Comparison of ENCODE assay signal across 9 cellular contexts in genomic region chr16:46629331-46629843, GRCh38. TPM values are rescaled to one million over a fixed set of nuclear protein-coding genes. Genes with fewer than 3 reads are reported as not detected.
A peak's percentile ranks its signal among the peaks of the same experiment; 100 is the strongest.
DNase-seq lines count a peak whose midpoint lies in the region; ATAC-seq and TF ChIP-seq lines count a peak whose summit lies in the region.
"Had no signal": no experiment of that assay in that cellular context is flagged by ENCODE, and none has a peak within 500 bp of the region (broad histone marks: within the 10 kb centered on the region; RNA-seq: fewer than 3 reads in every experiment).

No MANE protein-coding gene starts in this region.

- H2BK120ac ChIP-seq in mesenchymal stem cell (ENCODE audit: low read depth, low read length) = no peak overlapping the region

- H3K23ac ChIP-seq in mesenchymal stem cell (ENCODE audit: low read length in 2 of 2) = no peak overlapping the region

- WGBS in mesenchymal stem cell = 25% methylated on average over 6 of the region's 6 CpGs

- peak; percentile 65 for DNase-seq in ELF-1 (ENCODE audit: low read depth, low spot score)
- DNase-seq in M059J (ENCODE audit: low read depth) = peak; percentile 71
- peak; percentile 41 for DNase-seq in brain microvascular endothelial cell
- DNase-seq in mesenchymal stem cell = peak; percentile 74
- no peak for DNase-seq in activated CD8-positive, alpha-beta memory T cell treated with anti-CD3 and anti-CD28 coated beads for 24 hours
- DNase-seq in NCI-H1417 treated with DMSO at 0.1 percent for 48 hours (lab: John Stamatoyannopoulos, UW) = no peak

- no peak overlapping the region for H2BK5ac ChIP-seq in mesenchymal stem cell (ENCODE audit: low read depth, low read length, poor library complexity, severe bottlenecking)

- peak overlapping the region; percentile 83 for H2BK15ac ChIP-seq in mesenchymal stem cell (ENCODE audit: low read depth, poor library complexity, severe bottlenecking)

- H2BK12ac ChIP-seq in mesenchymal stem cell (ENCODE audit: low read length in 2 of 2) = peak overlapping the region in 1 of 2 experiments; percentile 66

- peak overlapping the region; percentile 21 to 62 for H3K18ac ChIP-seq in mesenchymal stem cell (ENCODE audit: low read depth in 1 of 2, low read length in 2 of 2)

- ATAC-seq in GM18907 (IDR thresholded peaks at IDR 0.05; ENCODE audit: unreplicated experiment) (no peak), GM18870 (IDR thresholded peaks at IDR 0.05; ENCODE audit: unreplicated experiment) (no peak)

- H3K14ac ChIP-seq in mesenchymal stem cell (ENCODE audit: low read length in 2 of 2) = no peak overlapping the region

- H3K4me2 ChIP-seq in mesenchymal stem cell (ENCODE audit: low read length, poor library complexity, severe bottlenecking) = peak overlapping the region; percentile 26

- H4K8ac ChIP-seq in mesenchymal stem cell (ENCODE audit: low read length) = peak overlapping the region; percentile 97

- H3K4me3 ChIP-seq in brain microvascular endothelial cell (ENCODE audit: low read depth, low read length) (no peak overlapping the region), mesenchymal stem cell (ENCODE audit: insufficient read depth in 1 of 2, low read depth in 1 of 2, low read length in 2 of 2) (peak overlapping the region in 1 of 2 experiments; percentile 57)
- H3K4me3 ChIP-seq: lung had no signal

- peak overlapping the region in 1 of 2 experiments; percentile 66 for H3K4ac ChIP-seq in mesenchymal stem cell (ENCODE audit: low read depth in 1 of 2, low read length in 2 of 2)

- H3K36me3 ChIP-seq in brain microvascular endothelial cell (replicated peaks) (no peaks in the 10 kb centered on the region), mesenchymal stem cell (ENCODE audit: control insufficient read depth in 1 of 2, insufficient read depth in 2 of 2, low read depth in 1 of 2, low read length in 2 of 2) (no peaks in the 10 kb centered on the region)

- no peak overlapping the region for H2AK5ac ChIP-seq in mesenchymal stem cell (ENCODE audit: low read length, severe bottlenecking)

- H3K4me1 ChIP-seq in mesenchymal stem cell (ENCODE audit: control insufficient read depth, insufficient read depth, low read depth, low read length) = peaks cover 12% of the 10 kb centered on the region

- H3K9ac ChIP-seq in mesenchymal stem cell (ENCODE audit: low read length) = peak overlapping the region; percentile 79

- in situ Hi-C loops in brain microvascular endothelial cell (cut with HindIII; ENCODE audit: low pct_ligation_motif_present, low sequenced_read_pairs) = no loop called here

- H3K79me1 ChIP-seq in mesenchymal stem cell (replicated peaks; ENCODE audit: low read length, poor library complexity, severe bottlenecking) = no peaks in the 10 kb centered on the region

- TF ChIP-seq CTCF in brain microvascular endothelial cell (IDR thresholded peaks at IDR 0.05; ENCODE audit: low read depth, low read length, missing control alignments) = peak; percentile 71

- no peaks in the 10 kb centered on the region for H3K9me3 ChIP-seq in mesenchymal stem cell (ENCODE audit: control insufficient read depth, low read length)

- H4K91ac ChIP-seq in mesenchymal stem cell (ENCODE audit: low read length) = no peak overlapping the region

- no peaks in the 10 kb centered on the region for H3K27me3 ChIP-seq in brain microvascular endothelial cell (replicated peaks)
- peaks cover 0 to 18% of the 10 kb centered on the region in 2 experiments for H3K27me3 ChIP-seq in mesenchymal stem cell (ENCODE audit: control insufficient read depth in 1 of 2, insufficient read depth in 1 of 2, low read length in 2 of 2)

- H3K27ac ChIP-seq in brain microvascular endothelial cell = no peak overlapping the region
- no peak overlapping the region for H3K27ac ChIP-seq in mesenchymal stem cell (ENCODE audit: low read length, poor library complexity, severe bottlenecking)

- peak overlapping the region; percentile 56 for H2AFZ ChIP-seq in mesenchymal stem cell (ENCODE audit: low read depth, low read length)

RNA-seq across cellular contexts. Expression of gene SHCBP1, which starts 8.2 kb away (rescaled TPM):
- 32.0 and 62.4 TPM in 2 replicates for total RNA-seq in M059J (2014; rRNA removed; shearing (Covaris generic))
- 3.5 TPM for polyA plus RNA-seq in mesenchymal stem cell (2013, experiment 1 of 2)
- 3.5 TPM for polyA plus RNA-seq in mesenchymal stem cell (2013, experiment 2 of 2)

RNA-seq across cellular contexts. Expression of gene VPS35, which starts 59.6 kb away (rescaled TPM):
- 96.9 and 129 TPM in 2 replicates for total RNA-seq in M059J (2014; rRNA removed; shearing (Covaris generic))
- polyA plus RNA-seq in mesenchymal stem cell (2013, experiment 1 of 2) = 70.9 TPM
- 73.2 TPM for polyA plus RNA-seq in mesenchymal stem cell (2013, experiment 2 of 2)

Comparison
In these comparisons a context has a peak if more than half of its experiments do, and no peak if none do; other contexts are left out.
1. DNase-seq: peak in ELF-1 (single experiment), M059J (single experiment), brain microvascular endothelial cell (single experiment) and mesenchymal stem cell (single experiment); none in activated CD8-positive, alpha-beta memory T cell treated with anti-CD3 and anti-CD28 coated beads for 24 hours (single experiment) and NCI-H1417 treated with DMSO at 0.1 percent for 48 hours (single experiment).